ENCODE assay signal across 9 cellular contexts in the genomic region with DNA sequence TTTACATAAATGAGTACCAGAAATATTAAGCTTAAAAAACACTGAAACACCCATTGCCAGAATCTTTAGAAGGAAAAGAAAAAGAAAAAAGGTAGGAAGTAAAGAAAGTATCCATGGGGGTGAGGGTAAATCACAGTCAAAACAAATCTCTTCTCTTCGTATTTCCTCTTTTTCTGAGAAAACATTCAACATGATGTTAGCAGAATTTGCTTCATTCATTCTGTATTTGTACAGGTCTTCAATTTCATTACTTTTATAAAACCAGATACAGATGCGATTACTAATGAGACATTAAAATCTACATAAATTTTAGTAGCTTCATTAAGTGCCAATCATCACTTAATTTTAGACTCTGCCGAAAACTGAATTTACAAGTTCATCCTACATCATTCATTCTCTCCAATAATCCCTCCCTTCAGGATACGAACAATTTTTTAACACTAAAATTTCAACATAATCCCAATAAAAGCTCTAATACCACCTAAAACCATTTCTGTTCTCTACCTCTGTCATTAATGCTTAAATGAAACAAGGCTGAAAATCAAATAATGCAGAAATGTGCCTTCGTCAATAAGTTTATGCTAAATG. TPM values are rescaled to one million over a fixed set of nuclear protein-coding genes. Genes with fewer than 3 reads are reported as not detected.
DNase-seq lines count a peak whose midpoint lies in the region; TF ChIP-seq lines count a peak whose summit lies in the region.
"Had no signal": no experiment of that assay in that cellular context is flagged by ENCODE, and none has a peak within 500 bp of the region (broad histone marks: within the 10 kb centered on the region; RNA-seq: fewer than 3 reads in every experiment).

No MANE protein-coding gene starts in this region.

- H3K4me3 Mint-ChIP-seq in IgD-negative memory B cell (peak overlapping the region; percentile 62 to 97 (median 83)), chondrocyte (ENCODE audit: unreplicated experiment) (peak overlapping the region; percentile 27)

- H3K4me1 Mint-ChIP-seq in IgD-negative memory B cell (peaks cover 57 to 65% (median 61%) of the 10 kb centered on the region in 3 donors), chondrocyte (ENCODE audit: low read depth) (peaks cover 68% of the 10 kb centered on the region)

- H3K36me3 ChIP-seq in parathyroid adenoma (ENCODE audit: control insufficient read depth, insufficient read depth, low read length), result no peaks in the 10 kb centered on the region

- H3K9me3 Mint-ChIP-seq in IgD-negative memory B cell (no peaks in the 10 kb centered on the region), chondrocyte (ENCODE audit: low read depth) (no peaks in the 10 kb centered on the region)

- H3K4me2 ChIP-seq in parathyroid adenoma (ENCODE audit: low read length), result no peak overlapping the region

- H3K4me3 ChIP-seq in GM12875 (ENCODE audit: low read depth, low read length), result peak overlapping the region; percentile 95
- peak overlapping the region; percentile 8 for H3K4me3 ChIP-seq in parathyroid adenoma (ENCODE audit: low read depth, low read length)

- H3K9me3 ChIP-seq in parathyroid adenoma (ENCODE audit: control insufficient read depth, low read length), result no peaks in the 10 kb centered on the region

- no peak for TF ChIP-seq CTCF in GM12875 (IDR thresholded peaks at IDR 0.05; ENCODE audit: borderline replicate concordance, insufficient read depth, low read depth, low read length)
- no peak for TF ChIP-seq CTCF in chondrocyte (IDR thresholded peaks at IDR 0.05)
- no peak for TF ChIP-seq CTCF in parathyroid adenoma (IDR thresholded peaks at IDR 0.05)

- H3K9ac ChIP-seq in parathyroid adenoma, result no peak overlapping the region

- H3K27ac ChIP-seq in parathyroid adenoma, result no peak overlapping the region
- H3K27ac ChIP-seq: SK-N-MC had no signal

- H3K27me3 ChIP-seq in parathyroid adenoma (ENCODE audit: control insufficient read depth, insufficient read depth, low read length), result no peaks in the 10 kb centered on the region

- peaks cover 10% of the 10 kb centered on the region for H3K4me1 ChIP-seq in parathyroid adenoma

- H3K36me3 Mint-ChIP-seq in IgD-negative memory B cell (peaks cover 8% of the 10 kb centered on the region), chondrocyte (ENCODE audit: low read depth) (peaks cover 10% of the 10 kb centered on the region)

- no peak overlapping the region for H2AFZ ChIP-seq in parathyroid adenoma

- H3K27me3 Mint-ChIP-seq in IgD-negative memory B cell (no peaks in the 10 kb centered on the region), chondrocyte (ENCODE audit: low read depth) (no peaks in the 10 kb centered on the region)

- peak overlapping the region in 1 of 3 donors; percentile 2 for H3K27ac Mint-ChIP-seq in IgD-negative memory B cell
- H3K27ac Mint-ChIP-seq in chondrocyte (ENCODE audit: unreplicated experiment), result peak overlapping the region; percentile 68

- DNase-seq in chondrocyte (ENCODE audit: low spot score) (no peak), iPS-NIHi7 (ENCODE audit: extremely low spot score) (no peak), DMS153 treated with DMSO at 0.1 percent for 48 hours (lab: John Stamatoyannopoulos, UW; ENCODE audit: unreplicated experiment) (no peak), occipital lobe (lab: John Stamatoyannopoulos, UW) (no peak), NCI-H510A (lab: John Stamatoyannopoulos, UW) (no peak)

- H3K79me2 ChIP-seq in parathyroid adenoma, result peaks cover 22% of the 10 kb centered on the region

RNA-seq across cellular contexts. Expression of a gene that starts 7.0 kb away (rescaled TPM):
- 78.4 TPM for polyA plus RNA-seq in IgD-negative memory B cell
- total RNA-seq in chondrocyte (37.1 to 46.4 TPM (median 44.6 TPM) in 3 replicates), occipital lobe (27.1 TPM)
